26 cellular contexts compared by ENCODE assay signal in genomic region chr3:150267288-150267687, GRCh38.
"Had no signal": no experiment of that assay in that cellular context is flagged by ENCODE, and none has a peak within 500 bp of the region (broad histone marks: within the 10 kb centered on the region; RNA-seq: fewer than 3 reads in every experiment).

No MANE protein-coding gene starts in this region.

- H3K4me3 Mint-ChIP-seq: mesothelial cell of epicardium; naive B cell; natural killer cell; stimulated activated effector memory CD8-positive, alpha-beta T cell treated with anti-CD3 and anti-CD28 coated beads, Interleukin-12 subunit alpha, Interleukin-12 subunit beta, amount 100 ng/mL, for 72 hours; stimulated activated naive CD8-positive, alpha-beta T cell treated with anti-CD3 and anti-CD28 coated beads, Interleukin-15, Interleukin-2, amounts not matched to agents 100 ng/mL and 50 ng/mL, for 24 hours had no signal

- ATAC-seq: heart left ventricle; left lung; natural killer cell; sciatic nerve; stimulated activated effector memory CD8-positive, alpha-beta T cell treated with anti-CD3 and anti-CD28 coated beads, Interleukin-12 subunit alpha, Interleukin-12 subunit beta, amount 100 ng/mL, for 72 hours; upper lobe of right lung had no signal

- H3K4me1 Mint-ChIP-seq: naive B cell; natural killer cell; stimulated activated effector memory CD8-positive, alpha-beta T cell treated with anti-CD3 and anti-CD28 coated beads, Interleukin-12 subunit alpha, Interleukin-12 subunit beta, amount 100 ng/mL, for 72 hours had no signal

- H3K27me3 Mint-ChIP-seq: progenitor cell of endocrine pancreas had no signal

- H3K4me3 ChIP-seq: heart left ventricle, left lung, ovary, right atrium auricular region, skin epidermis, suprapubic skin, thoracic aorta, tibial artery, upper lobe of right lung had no signal

- H3K9me3 ChIP-seq: heart left ventricle, left lung, ovary, right atrium auricular region, suprapubic skin, thoracic aorta, tibial artery, upper lobe of right lung had no signal

- H3K36me3 ChIP-seq: heart left ventricle, left lung, ovary, right atrium auricular region, suprapubic skin, thoracic aorta, tibial artery, upper lobe of right lung had no signal

- DNase-seq: glutamatergic neuron; heart left ventricle; islet precursor cell; left lung; mammary epithelial cell; mesendoderm; naive B cell; natural killer cell; ovary; stimulated activated CD4-positive, alpha-beta T cell treated with anti-CD3 and anti-CD28 coated beads, Interleukin-12 subunit alpha, Interleukin-12 subunit beta, amount 100 ng/mL, for 4 hours; stimulated activated CD4-positive, alpha-beta T cell treated with anti-CD3 and anti-CD28 coated beads, Interleukin-15, amount 100 ng/mL, for 24 hours; stimulated activated CD4-positive, alpha-beta T cell treated with anti-CD3 and anti-CD28 coated beads, Interleukin-2, amount 100 ng/mL, for 24 hours; stimulated activated CD4-positive, alpha-beta T cell treated with anti-CD3 and anti-CD28 coated beads, Interleukin-4, amount 100 ng/mL, for 24 hours; stimulated activated naive CD4-positive, alpha-beta T cell; tibial artery; trophoblast cell; upper lobe of right lung had no signal

- H3K9me3 Mint-ChIP-seq: naive B cell; natural killer cell; stimulated activated effector memory CD8-positive, alpha-beta T cell treated with anti-CD3 and anti-CD28 coated beads, Interleukin-12 subunit alpha, Interleukin-12 subunit beta, amount 100 ng/mL, for 72 hours; stimulated activated naive CD8-positive, alpha-beta T cell treated with anti-CD3 and anti-CD28 coated beads, Interleukin-15, Interleukin-2, amounts not matched to agents 100 ng/mL and 50 ng/mL, for 24 hours had no signal

- H3K27ac Mint-ChIP-seq: mesothelial cell of epicardium; naive B cell; natural killer cell; progenitor cell of endocrine pancreas; stimulated activated effector memory CD8-positive, alpha-beta T cell treated with anti-CD3 and anti-CD28 coated beads, Interleukin-12 subunit alpha, Interleukin-12 subunit beta, amount 100 ng/mL, for 72 hours; stimulated activated naive CD8-positive, alpha-beta T cell treated with anti-CD3 and anti-CD28 coated beads, Interleukin-15, Interleukin-2, amounts not matched to agents 100 ng/mL and 50 ng/mL, for 24 hours had no signal

- H3K36me3 Mint-ChIP-seq: mesothelial cell of epicardium; naive B cell; natural killer cell; stimulated activated effector memory CD8-positive, alpha-beta T cell treated with anti-CD3 and anti-CD28 coated beads, Interleukin-12 subunit alpha, Interleukin-12 subunit beta, amount 100 ng/mL, for 72 hours had no signal

- H3K27me3 ChIP-seq: heart left ventricle, left lung, ovary, right atrium auricular region, suprapubic skin, tibial artery, upper lobe of right lung had no signal

- H3K4me1 ChIP-seq: heart left ventricle, left lung, right atrium auricular region, suprapubic skin, tibial artery, upper lobe of right lung had no signal

- H3K27ac ChIP-seq: heart left ventricle, left lung, ovary, right atrium auricular region, skin epidermis, suprapubic skin, thoracic aorta, tibial artery, upper lobe of right lung had no signal
